Comparison of ENCODE assay signal across 14 cellular contexts in the genomic region with DNA sequence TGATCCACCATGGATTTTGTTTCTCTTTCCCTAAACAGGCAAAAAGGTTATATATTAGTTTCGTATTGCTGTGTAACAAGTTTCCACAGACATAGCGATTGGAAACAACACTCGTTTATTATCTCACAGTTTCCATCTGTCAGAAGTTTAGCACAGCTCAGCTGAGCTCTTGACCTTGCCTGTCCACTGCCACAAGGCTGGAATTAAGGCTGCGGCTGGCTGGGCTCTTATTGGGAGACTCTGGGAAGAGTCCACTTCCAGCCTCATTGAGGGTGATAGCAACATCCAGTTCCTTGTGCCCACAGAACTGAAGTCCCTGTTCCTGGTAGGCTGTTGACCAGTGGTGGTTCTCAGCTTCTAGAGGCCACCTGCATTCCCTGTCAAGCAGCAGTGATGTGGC.
A peak's percentile ranks its signal among the peaks of the same experiment; 100 is the strongest.
DNase-seq lines count a peak whose midpoint lies in the region; ATAC-seq and TF ChIP-seq lines count a peak whose summit lies in the region.
"Had no signal": no experiment of that assay in that cellular context is flagged by ENCODE, and none has a peak within 500 bp of the region (broad histone marks: within the 10 kb centered on the region; RNA-seq: fewer than 3 reads in every experiment).

No MANE protein-coding gene starts in this region.

- no peaks in the 10 kb centered on the region for H3K27me3 ChIP-seq in adrenal gland
- H3K27me3 ChIP-seq in heart left ventricle: peaks cover 0 to 2% (median 0%) of the 10 kb centered on the region in 9 donors
- no peaks in the 10 kb centered on the region for H3K27me3 ChIP-seq in right atrium auricular region
- no peaks in the 10 kb centered on the region for H3K27me3 ChIP-seq in vagina
- H3K27me3 ChIP-seq in gastrocnemius medialis: no peaks in the 10 kb centered on the region
- no peaks in the 10 kb centered on the region for H3K27me3 ChIP-seq in body of pancreas
- H3K27me3 ChIP-seq: BLaER1 treated with 17β-estradiol and CSF1 and Interleukin-3, amounts not matched to agents 10 nM and 100 nM had no signal

- WGBS in adrenal gland, 4 donors: 60 to 74% (median 67%) methylated on average over 4 of the region's 4 CpGs
- 35 to 56% (median 43%) methylated on average over 3 to 4 of the region's 4 CpGs for WGBS in heart left ventricle, 4 donors
- 69 to 76% methylated on average over 4 of the region's 4 CpGs for WGBS in body of pancreas, 2 donors

- intact Hi-C loops in adrenal gland (cut with DNase I) (no loop called here), heart left ventricle (cut with DNase I) (no loop called here), vagina (cut with DNase I) (no loop called here), gastrocnemius medialis (cut with DNase I; ENCODE audit: low total_unique reads) (no loop called here), body of pancreas (cut with DNase I) (no loop called here)

- no peak for TF ChIP-seq POLR2A in adrenal gland (IDR thresholded peaks at IDR 0.05)
- TF ChIP-seq POLR2A in heart left ventricle (IDR thresholded peaks at IDR 0.05): no peak
- no peak for TF ChIP-seq POLR2A in vagina (IDR thresholded peaks at IDR 0.05)
- no peak for TF ChIP-seq POLR2A in gastrocnemius medialis (IDR thresholded peaks at IDR 0.05)
- TF ChIP-seq POLR2A in body of pancreas (IDR thresholded peaks at IDR 0.05): no peak

- peak in 4 of 7 donors; percentile 49 to 65 (median 59) for DNase-seq in adrenal gland
- peak in 1 of 5 donors; percentile 43 for DNase-seq in heart left ventricle
- no peak for DNase-seq in right atrium auricular region (ENCODE audit: low spot score)
- no peak for DNase-seq in vagina (ENCODE audit: extremely low spot score in 2 of 2)
- DNase-seq in GM13977 (ENCODE audit: low spot score): no peak
- no peak for DNase-seq in gastrocnemius medialis
- no peak for DNase-seq in body of pancreas
- DNase-seq: ACHN; CD4-positive, alpha-beta T cell; DMS79; H7 had no signal

- no peaks in the 10 kb centered on the region for H3K9me3 ChIP-seq in adrenal gland (replicated peaks in 1 of 3)
- H3K9me3 ChIP-seq in heart left ventricle: no peaks in the 10 kb centered on the region
- H3K9me3 ChIP-seq in right atrium auricular region: no peaks in the 10 kb centered on the region
- H3K9me3 ChIP-seq in vagina: no peaks in the 10 kb centered on the region
- no peaks in the 10 kb centered on the region for H3K9me3 ChIP-seq in gastrocnemius medialis
- H3K9me3 ChIP-seq in body of pancreas: no peaks in the 10 kb centered on the region
- H3K9me3 ChIP-seq: BLaER1 treated with 17β-estradiol and CSF1 and Interleukin-3, amounts not matched to agents 10 nM and 100 nM had no signal

- TF ChIP-seq CTCF in adrenal gland (IDR thresholded peaks at IDR 0.05) (no peak), heart left ventricle (IDR thresholded peaks at IDR 0.05) (no peak), right atrium auricular region (IDR thresholded peaks at IDR 0.05) (no peak), vagina (IDR thresholded peaks at IDR 0.05) (no peak), GM13977 (IDR thresholded peaks at IDR 0.05; ENCODE audit: extremely low read depth, insufficient read depth, missing control alignments) (no peak), gastrocnemius medialis (IDR thresholded peaks at IDR 0.05 in 4 of 5, conservative IDR thresholded peaks at IDR 0.05 in 1 of 5) (no peak), body of pancreas (IDR thresholded peaks at IDR 0.05) (no peak)

- H3K27ac ChIP-seq in adrenal gland (peak overlapping the region in 2 of 5 donors; percentile 9 to 10), heart left ventricle (peak overlapping the region in 7 of 12 donors; percentile 15 to 90 (median 49)), right atrium auricular region (peak overlapping the region; percentile 39 to 48), vagina (peak overlapping the region; percentile 65), gastrocnemius medialis (no peak overlapping the region), body of pancreas (no peak overlapping the region)
- H3K27ac ChIP-seq: BLaER1 treated with 17β-estradiol and CSF1 and Interleukin-3, amounts not matched to agents 10 nM and 100 nM; HL-60 had no signal

- H3K36me3 ChIP-seq in adrenal gland (replicated peaks in 1 of 2): no peaks in the 10 kb centered on the region
- H3K36me3 ChIP-seq in heart left ventricle: peaks cover 0 to 9% (median 0%) of the 10 kb centered on the region in 9 donors
- H3K36me3 ChIP-seq in right atrium auricular region: no peaks in the 10 kb centered on the region
- no peaks in the 10 kb centered on the region for H3K36me3 ChIP-seq in vagina
- no peaks in the 10 kb centered on the region for H3K36me3 ChIP-seq in gastrocnemius medialis
- H3K36me3 ChIP-seq in body of pancreas (replicated peaks in 1 of 2; ENCODE audit: insufficient read depth in 1 of 2, low read depth in 2 of 2): no peaks in the 10 kb centered on the region
- H3K36me3 ChIP-seq: BLaER1 treated with 17β-estradiol and CSF1 and Interleukin-3, amounts not matched to agents 10 nM and 100 nM had no signal

- in situ Hi-C loops in GM13977 (cut with MboI; ENCODE audit: low pct_unique_long_range_greater_than_20kb, low sequenced_read_pairs, unreplicated experiment): no loop called here
- in situ Hi-C loops in gastrocnemius medialis (cut with MboI; ENCODE audit: low sequenced_read_pairs in 4 of 4): no loop called here

- ATAC-seq in heart left ventricle (peak in 3 of 4 donors; percentile 29 to 40 (median 37)), gastrocnemius medialis (no peak), body of pancreas (no peak)
- ATAC-seq: GM23338 had no signal

- H3K4me1 ChIP-seq in adrenal gland (replicated peaks in 1 of 2) (peaks cover 9 to 13% of the 10 kb centered on the region in 2 donors), heart left ventricle (peaks cover 0 to 59% (median 13%) of the 10 kb centered on the region in 12 donors), right atrium auricular region (peaks cover 0 to 29% of the 10 kb centered on the region in 2 donors), vagina (peaks cover 24% of the 10 kb centered on the region), gastrocnemius medialis (no peaks in the 10 kb centered on the region), body of pancreas (no peaks in the 10 kb centered on the region)
- H3K4me1 ChIP-seq: BLaER1 treated with 17β-estradiol and CSF1 and Interleukin-3, amounts not matched to agents 10 nM and 100 nM had no signal

- H3K4me3 ChIP-seq in adrenal gland: no peak overlapping the region
- H3K4me3 ChIP-seq in heart left ventricle: no peak overlapping the region
- H3K4me3 ChIP-seq in right atrium auricular region: no peak overlapping the region
- no peak overlapping the region for H3K4me3 ChIP-seq in vagina
- no peak overlapping the region for H3K4me3 ChIP-seq in gastrocnemius medialis
- no peak overlapping the region for H3K4me3 ChIP-seq in body of pancreas
- H3K4me3 ChIP-seq: BLaER1 treated with 17β-estradiol and CSF1 and Interleukin-3, amounts not matched to agents 10 nM and 100 nM; GM23338 had no signal

Comparison
In these comparisons a context has a peak if more than half of its experiments do, and no peak if none do; other contexts are left out.
1. DNase-seq: peak in adrenal gland (4 of 7); none in right atrium auricular region (single experiment), vagina (0 of 2), GM13977 (single experiment), gastrocnemius medialis (0 of 2) and body of pancreas (0 of 4).
2. H3K27ac ChIP-seq: peak in heart left ventricle (7 of 12), right atrium auricular region (2 of 2) and vagina (single experiment); none in gastrocnemius medialis (0 of 4) and body of pancreas (0 of 4).
3. ATAC-seq: peak in heart left ventricle (3 of 4); none in gastrocnemius medialis (0 of 2) and body of pancreas (single experiment).